Comparison of ENCODE assay signal across 3 cellular contexts in genomic region chr19:16226184-16226591, GRCh38.
TF ChIP-seq lines count a peak whose summit lies in the region.

No MANE protein-coding gene starts in this region.

TF ChIP-seq in GM23338, 12 proteins besides CTCF, POLR2A, EP300 and RAD21 (continues in another document):
- TF ChIP-seq NANOG (IDR thresholded peaks at IDR 0.05; ENCODE audit: borderline replicate concordance): no peak
- no peak for TF ChIP-seq ZNF462 (CRISPR knock-in tag; IDR thresholded peaks at IDR 0.05)
- TF ChIP-seq ETS1 (IDR thresholded peaks at IDR 0.05): no peak
- no peak for TF ChIP-seq ZNF331 (CRISPR knock-in tag; IDR thresholded peaks at IDR 0.05; ENCODE audit: low read depth)
- TF ChIP-seq STAT1 (IDR thresholded peaks at IDR 0.05; ENCODE audit: unreplicated experiment): no peak

TF ChIP-seq in WTC11, 78 proteins besides CTCF, POLR2A, EP300 and RAD21 (continues in another document):
- TF ChIP-seq OVOL2 (CRISPR knock-in tag; IDR thresholded peaks at IDR 0.05; ENCODE audit: borderline replicate concordance) (no peak), IRF2 (CRISPR knock-in tag; IDR thresholded peaks at IDR 0.05; ENCODE audit: borderline replicate concordance, low read depth) (no peak), AFF4 (CRISPR knock-in tag; IDR thresholded peaks at IDR 0.05; ENCODE audit: borderline replicate concordance) (no peak), CBFB (CRISPR knock-in tag; IDR thresholded peaks at IDR 0.05; ENCODE audit: low read depth) (no peak), PRRX2 (CRISPR knock-in tag; IDR thresholded peaks at IDR 0.05) (no peak), ZBTB43 (CRISPR knock-in tag; IDR thresholded peaks at IDR 0.05) (no peak), ZBTB21 (CRISPR knock-in tag; IDR thresholded peaks at IDR 0.05; ENCODE audit: borderline replicate concordance) (no peak), SMAD3 (CRISPR knock-in tag; IDR thresholded peaks at IDR 0.05; ENCODE audit: borderline replicate concordance) (no peak), JAZF1 (CRISPR knock-in tag; IDR thresholded peaks at IDR 0.05) (no peak), ATF3 (CRISPR knock-in tag; conservative IDR thresholded peaks at IDR 0.05) (no peak), GABPB1 (CRISPR knock-in tag; IDR thresholded peaks at IDR 0.05) (no peak), RELA (CRISPR knock-in tag; IDR thresholded peaks at IDR 0.05; ENCODE audit: borderline replicate concordance) (no peak), E2F5 (CRISPR knock-in tag; IDR thresholded peaks at IDR 0.05) (no peak), FOXP4 (CRISPR knock-in tag; IDR thresholded peaks at IDR 0.05) (no peak), PREB (CRISPR knock-in tag; IDR thresholded peaks at IDR 0.05; ENCODE audit: borderline replicate concordance) (no peak), ATF1 (CRISPR knock-in tag; IDR thresholded peaks at IDR 0.05) (no peak), ZNF121 (CRISPR knock-in tag; IDR thresholded peaks at IDR 0.05) (no peak)

TF ChIP-seq in H1, 55 proteins besides CTCF, POLR2A, EP300 and RAD21:
- TF ChIP-seq MAFK (IDR thresholded peaks at IDR 0.05; ENCODE audit: low read depth, low read length): no peak
- no peak for TF ChIP-seq EZH2 (IDR thresholded peaks at IDR 0.05; ENCODE audit: low read depth, low read length, severe bottlenecking)
- TF ChIP-seq JUND (IDR thresholded peaks at IDR 0.05; ENCODE audit: low read length): no peak
- TF ChIP-seq PHF8 (conservative IDR thresholded peaks at IDR 0.05; ENCODE audit: low read depth, low read length): no peak
- no peak for TF ChIP-seq E2F6 (IDR thresholded peaks at IDR 0.05)
- no peak for TF ChIP-seq CHD2 (IDR thresholded peaks at IDR 0.05; ENCODE audit: low read length)
- no peak for TF ChIP-seq CHD1 (IDR thresholded peaks at IDR 0.05; ENCODE audit: low read depth, low read length)
- no peak for TF ChIP-seq HDAC6 (IDR thresholded peaks at IDR 0.05; ENCODE audit: low read depth, low read length)
- no peak for TF ChIP-seq SRF (IDR thresholded peaks at IDR 0.05; ENCODE audit: low read depth, low read length)
- no peak for TF ChIP-seq TBP (IDR thresholded peaks at IDR 0.05; ENCODE audit: low read depth, low read length)
- TF ChIP-seq CBX8 (IDR thresholded peaks at IDR 0.05; ENCODE audit: borderline replicate concordance, low read depth, low read length): no peak
- no peak for TF ChIP-seq TCF12 (IDR thresholded peaks at IDR 0.05; ENCODE audit: low read depth, low read length)
- TF ChIP-seq YY1 (IDR thresholded peaks at IDR 0.05; ENCODE audit: low read depth, low read length): no peak
- no peak for TF ChIP-seq RXRA (IDR thresholded peaks at IDR 0.05; ENCODE audit: insufficient read depth, low read depth, low read length)
- TF ChIP-seq SIN3A (conservative IDR thresholded peaks at IDR 0.05 in 1 of 2, IDR thresholded peaks at IDR 0.05 in 1 of 2; ENCODE audit: low read depth in 1 of 2, low read length in 2 of 2): no peak
- TF ChIP-seq KDM4A (IDR thresholded peaks at IDR 0.05; ENCODE audit: low read depth, low read length, severe bottlenecking): no peak
- TF ChIP-seq EGR1 (IDR thresholded peaks at IDR 0.05; ENCODE audit: borderline replicate concordance, low read depth, low read length): no peak
- no peak for TF ChIP-seq ATF2 (IDR thresholded peaks at IDR 0.05; ENCODE audit: low read length)
- no peak for TF ChIP-seq ZNF274 (IDR thresholded peaks at IDR 0.05; ENCODE audit: borderline replicate concordance, extremely low read depth, low read length)
